8 cellular contexts compared by ENCODE assay signal in genomic region chr10:122140941-122141623, GRCh38.
DNase-seq lines count a peak whose midpoint lies in the region; ATAC-seq, FAIRE-seq and TF ChIP-seq lines count a peak whose summit lies in the region.

No MANE protein-coding gene starts in this region.

- H3K36me3 ChIP-seq in K562 (ENCODE audit: control insufficient read depth, insufficient read depth, low read length) = no peaks in the 10 kb centered on the region
- H3K36me3 ChIP-seq in upper lobe of right lung = peaks cover 17% of the 10 kb centered on the region
- H3K36me3 ChIP-seq in MM.1S (replicated peaks; ENCODE audit: insufficient read depth, low read length) = no peaks in the 10 kb centered on the region

- H3K4me2 ChIP-seq in K562 (ENCODE audit: insufficient read depth, low read length) = no peak overlapping the region
- H3K4me2 ChIP-seq in MM.1S (ENCODE audit: low read depth, low read length) = no peak overlapping the region

- no peaks in the 10 kb centered on the region for H3K79me2 ChIP-seq in K562 (ENCODE audit: control insufficient read depth, insufficient read depth, low read length)
- no peaks in the 10 kb centered on the region for H3K79me2 ChIP-seq in MM.1S (ENCODE audit: low read length)

- peak; percentile 47 to 80 for DNase-seq in NCI-H524 (lab: John Stamatoyannopoulos, UW)
- DNase-seq in NCI-H524 treated with DMSO at 0.1 percent for 48 hours (lab: John Stamatoyannopoulos, UW) = no peak
- peak in 1 of 4 experiments; percentile 5 for DNase-seq in K562 (ENCODE audit: extremely low read depth in 1 of 4, low spot score in 3 of 4)
- DNase-seq in left colon = peak; percentile 56 to 77
- peak; percentile 88 for DNase-seq in upper lobe of right lung
- DNase-seq in activated T-cell treated with anti-CD3 and anti-CD28 coated beads, Interleukin-2, amount 50 U/mL, for 48 hours = no peak
- DNase-seq in MM.1S = no peak

- TF ChIP-seq CTCF in K562 (IDR thresholded peaks at IDR 0.05 in 2 of 3, conservative IDR thresholded peaks at IDR 0.05 in 1 of 3; ENCODE audit: insufficient read depth in 2 of 3, low read depth in 1 of 3, low read length in 3 of 3) (no peak), upper lobe of right lung (IDR thresholded peaks at IDR 0.05) (no peak), MM.1S (IDR thresholded peaks at IDR 0.05; ENCODE audit: low read length) (no peak)

- H2AFZ ChIP-seq in K562 (ENCODE audit: low read depth, low read length) = no peak overlapping the region
- H2AFZ ChIP-seq in MM.1S (ENCODE audit: low read length) = no peak overlapping the region

- H3K9ac ChIP-seq in K562 (ENCODE audit: insufficient read depth in 1 of 2, low read depth in 2 of 2, low read length in 2 of 2) = no peak overlapping the region
- H3K9ac ChIP-seq in MM.1S (ENCODE audit: low read length) = no peak overlapping the region

- ATAC-seq in K562 = no peak
- peak; percentile 39 for ATAC-seq in left colon
- peak; percentile 75 for ATAC-seq in upper lobe of right lung
- no peak for ATAC-seq in HG02970 (IDR thresholded peaks at IDR 0.05; ENCODE audit: low FRiP score, unreplicated experiment)

- 0% methylated on average over 7 of the region's 10 CpGs for WGBS in K562 (ENCODE audit: insufficient coverage, low coverage, missing lambda C conversion rate)

- TF ChIP-seq POLR2A in K562 (conservative IDR thresholded peaks at IDR 0.05) = no peak

- no peak for TF ChIP-seq RAD21 in K562 (CRISPR knock-in tag; conservative IDR thresholded peaks at IDR 0.05 in 1 of 2, IDR thresholded peaks at IDR 0.05 in 1 of 2)

- CTCF ChIA-PET in K562 (lab: Yijun Ruan, JAX; ENCODE audit: low intra/inter-chr PET ratio) = no interaction called here

- no peaks in the 10 kb centered on the region for H3K9me2 ChIP-seq in MM.1S (replicated peaks; ENCODE audit: insufficient read depth, low read length)

- H3K27me3 ChIP-seq in K562 (ENCODE audit: control insufficient read depth in 2 of 2, insufficient read depth in 2 of 2, low read length in 2 of 2) (peaks cover 2 to 28% of the 10 kb centered on the region in 2 experiments; a peak in 4 of 5 replicates), upper lobe of right lung (no peaks in the 10 kb centered on the region), MM.1S (replicated peaks; ENCODE audit: insufficient read depth, low read length) (no peaks in the 10 kb centered on the region)

- no peaks in the 10 kb centered on the region for H3F3A ChIP-seq in MM.1S (ENCODE audit: insufficient read depth, low read length)

- no peaks in the 10 kb centered on the region for H3K9me1 ChIP-seq in K562 (ENCODE audit: control insufficient read depth, insufficient read depth, low read length)

- H3K4me3 ChIP-seq in K562 = no peak overlapping the region
- H3K4me3 ChIP-seq in upper lobe of right lung = no peak overlapping the region
- no peak overlapping the region for H3K4me3 ChIP-seq in MM.1S (ENCODE audit: low read length)

- H3K27ac ChIP-seq in K562 (ENCODE audit: extremely low read depth, low read depth, low read length) (no peak overlapping the region), upper lobe of right lung (peak overlapping the region; percentile 55), MM.1S (ENCODE audit: low read length) (no peak overlapping the region)

- H3K9me3 ChIP-seq in K562 (replicated peaks; ENCODE audit: control insufficient read depth, insufficient read depth, low read depth, low read length) = no peaks in the 10 kb centered on the region
- H3K9me3 ChIP-seq in upper lobe of right lung = no peaks in the 10 kb centered on the region
- no peaks in the 10 kb centered on the region for H3K9me3 ChIP-seq in MM.1S (replicated peaks; ENCODE audit: insufficient read depth, low read length)

- H3K4me1 ChIP-seq in K562 (replicated peaks in 1 of 2; ENCODE audit: control insufficient read depth in 2 of 2, insufficient read depth in 2 of 2, low read length in 2 of 2) (no peaks in the 10 kb centered on the region), upper lobe of right lung (peaks cover 45% of the 10 kb centered on the region), MM.1S (ENCODE audit: low read length) (no peaks in the 10 kb centered on the region)

- intact Hi-C loops in K562 (cut with micrococcal nuclease) (loop anchor here (5.0 to 10.0 kb wide), 2 partner anchors 124 to 296 kb away; no protein-coding TSS in a partner anchor), left colon (cut with DNase I, micrococcal nuclease) (no loop called here), upper lobe of right lung (cut with DNase I) (no loop called here)

- POLR2A ChIA-PET in K562 (lab: Yijun Ruan, JAX) = no interaction called here

- no peak for TF ChIP-seq EP300 in K562 (IDR thresholded peaks at IDR 0.05; ENCODE audit: low read length)

- in situ Hi-C loops in K562 (cut with MboI) = loop anchor here (25.0 kb wide), 1 partner anchor 296 kb away; no protein-coding TSS in a partner anchor

- no TSS peak for BruUV-seq in K562 (replicated peaks; lab: Mats Ljungman, UMichigan)

- no peak for FAIRE-seq in K562 (lab: Jason Lieb, UNC)

- no peaks in the 10 kb centered on the region for H4K20me1 ChIP-seq in K562 (replicated peaks; ENCODE audit: control insufficient read depth, insufficient read depth, low read length)
- no peaks in the 10 kb centered on the region for H4K20me1 ChIP-seq in MM.1S (ENCODE audit: insufficient read depth, low read length)

TF ChIP-seq in K562, 482 proteins besides CTCF, POLR2A, EP300 and RAD21:
- TF ChIP-seq, protein P1, sequence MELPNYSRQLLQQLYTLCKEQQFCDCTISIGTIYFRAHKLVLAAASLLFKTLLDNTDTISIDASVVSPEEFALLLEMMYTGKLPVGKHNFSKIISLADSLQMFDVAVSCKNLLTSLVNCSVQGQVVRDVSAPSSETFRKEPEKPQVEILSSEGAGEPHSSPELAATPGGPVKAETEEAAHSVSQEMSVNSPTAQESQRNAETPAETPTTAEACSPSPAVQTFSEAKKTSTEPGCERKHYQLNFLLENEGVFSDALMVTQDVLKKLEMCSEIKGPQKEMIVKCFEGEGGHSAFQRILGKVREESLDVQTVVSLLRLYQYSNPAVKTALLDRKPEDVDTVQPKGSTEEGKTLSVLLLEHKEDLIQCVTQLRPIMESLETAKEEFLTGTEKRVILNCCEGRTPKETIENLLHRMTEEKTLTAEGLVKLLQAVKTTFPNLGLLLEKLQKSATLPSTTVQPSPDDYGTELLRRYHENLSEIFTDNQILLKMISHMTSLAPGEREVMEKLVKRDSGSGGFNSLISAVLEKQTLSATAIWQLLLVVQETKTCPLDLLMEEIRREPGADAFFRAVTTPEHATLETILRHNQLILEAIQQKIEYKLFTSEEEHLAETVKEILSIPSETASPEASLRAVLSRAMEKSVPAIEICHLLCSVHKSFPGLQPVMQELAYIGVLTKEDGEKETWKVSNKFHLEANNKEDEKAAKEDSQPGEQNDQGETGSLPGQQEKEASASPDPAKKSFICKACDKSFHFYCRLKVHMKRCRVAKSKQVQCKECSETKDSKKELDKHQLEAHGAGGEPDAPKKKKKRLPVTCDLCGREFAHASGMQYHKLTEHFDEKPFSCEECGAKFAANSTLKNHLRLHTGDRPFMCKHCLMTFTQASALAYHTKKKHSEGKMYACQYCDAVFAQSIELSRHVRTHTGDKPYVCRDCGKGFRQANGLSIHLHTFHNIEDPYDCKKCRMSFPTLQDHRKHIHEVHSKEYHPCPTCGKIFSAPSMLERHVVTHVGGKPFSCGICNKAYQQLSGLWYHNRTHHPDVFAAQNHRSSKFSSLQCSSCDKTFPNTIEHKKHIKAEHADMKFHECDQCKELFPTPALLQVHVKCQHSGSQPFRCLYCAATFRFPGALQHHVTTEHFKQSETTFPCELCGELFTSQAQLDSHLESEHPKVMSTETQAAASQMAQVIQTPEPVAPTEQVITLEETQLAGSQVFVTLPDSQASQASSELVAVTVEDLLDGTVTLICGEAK (IDR thresholded peaks at IDR 0.05) = no peak
- TF ChIP-seq, protein P1 (CRISPR knock-in tag; IDR thresholded peaks at IDR 0.05) = no peak
- TF ChIP-seq FOSL1 (tag; conservative IDR thresholded peaks at IDR 0.05) (peak; percentile 58), NFIC (IDR thresholded peaks at IDR 0.05) (peak; percentile 27; the same call in 1 of the 2 replicates)
- TF ChIP-seq, protein P2, sequence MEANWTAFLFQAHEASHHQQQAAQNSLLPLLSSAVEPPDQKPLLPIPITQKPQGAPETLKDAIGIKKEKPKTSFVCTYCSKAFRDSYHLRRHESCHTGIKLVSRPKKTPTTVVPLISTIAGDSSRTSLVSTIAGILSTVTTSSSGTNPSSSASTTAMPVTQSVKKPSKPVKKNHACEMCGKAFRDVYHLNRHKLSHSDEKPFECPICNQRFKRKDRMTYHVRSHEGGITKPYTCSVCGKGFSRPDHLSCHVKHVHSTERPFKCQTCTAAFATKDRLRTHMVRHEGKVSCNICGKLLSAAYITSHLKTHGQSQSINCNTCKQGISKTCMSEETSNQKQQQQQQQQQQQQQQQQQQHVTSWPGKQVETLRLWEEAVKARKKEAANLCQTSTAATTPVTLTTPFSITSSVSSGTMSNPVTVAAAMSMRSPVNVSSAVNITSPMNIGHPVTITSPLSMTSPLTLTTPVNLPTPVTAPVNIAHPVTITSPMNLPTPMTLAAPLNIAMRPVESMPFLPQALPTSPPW (CRISPR knock-in tag; IDR thresholded peaks at IDR 0.05) = peak; percentile 43

Comparison
In these comparisons a context has a peak if more than half of its experiments do, and no peak if none do; other contexts are left out.
1. DNase-seq: peak in NCI-H524 (2 of 2), left colon (2 of 2) and upper lobe of right lung (single experiment); none in NCI-H524 treated with DMSO at 0.1 percent for 48 hours (single experiment), activated T-cell treated with anti-CD3 and anti-CD28 coated beads, Interleukin-2, amount 50 U/mL, for 48 hours (0 of 2) and MM.1S (single experiment).
2. ATAC-seq: peak in left colon (single experiment) and upper lobe of right lung (single experiment); none in K562 (single experiment) and HG02970 (single experiment).